In genomic region chr20:36210561-36210960, GRCh38 we compare ENCODE assay signal across 19 cellular contexts. TPM values are rescaled to one million over a fixed set of nuclear protein-coding genes. Genes with fewer than 3 reads are reported as not detected.
A peak's percentile ranks its signal among the peaks of the same experiment; 100 is the strongest.
DNase-seq lines count a peak whose midpoint lies in the region; ATAC-seq, FAIRE-seq and TF ChIP-seq lines count a peak whose summit lies in the region.
"Had no signal": no experiment of that assay in that cellular context is flagged by ENCODE, and none has a peak within 500 bp of the region (broad histone marks: within the 10 kb centered on the region; RNA-seq: fewer than 3 reads in every experiment).

No MANE protein-coding gene starts in this region.

- H3K27ac ChIP-seq in HCT116 (ENCODE audit: low read depth, low read length) (no peak overlapping the region), hepatocyte (no peak overlapping the region)
- H3K27ac ChIP-seq: lower lobe of right lung, testis had no signal

- 0 out of 4 replicates have a peak, but pooled peaks cover 0 to 2% of the 10 kb centered on the region in 2 experiments for H3K36me3 ChIP-seq in HCT116 (ENCODE audit: control insufficient read depth in 1 of 2, insufficient read depth in 2 of 2, low read length in 2 of 2)
- no peaks in the 10 kb centered on the region for H3K36me3 ChIP-seq in kidney epithelial cell (ENCODE audit: control insufficient read depth, insufficient read depth, low read length)
- H3K36me3 ChIP-seq in hepatocyte (replicated peaks; ENCODE audit: insufficient read depth, low read depth) = no peaks in the 10 kb centered on the region

- POLR2A ChIA-PET in HCT116 (lab: Charles Lee) = no interaction called here

- H2AFZ ChIP-seq in HCT116 (ENCODE audit: low read depth, low read length, poor library complexity, severe bottlenecking) (no peak overlapping the region), hepatocyte (no peak overlapping the region)

- H3K9me2 ChIP-seq in HCT116 (ENCODE audit: insufficient read depth) = no peaks in the 10 kb centered on the region
- H3K9me2 ChIP-seq in hepatocyte (replicated peaks; ENCODE audit: insufficient read depth) = no peaks in the 10 kb centered on the region

- no peak for DNase-seq in AG09309 (ENCODE audit: low read depth)
- no peak for DNase-seq in HCT116 (ENCODE audit: low read depth, low spot score)
- DNase-seq in astrocyte of the hippocampus (ENCODE audit: low read depth, low spot score) = peak; percentile 14
- peak; percentile 25 for DNase-seq in kidney epithelial cell (ENCODE audit: low read depth)
- DNase-seq in GM19239 (ENCODE audit: insufficient read length, low spot score) = no peak
- DNase-seq in NCI-H226 = no peak
- no peak for DNase-seq in globus pallidus (ENCODE audit: low spot score)
- no peak for DNase-seq in hepatocyte (ENCODE audit: low spot score)
- DNase-seq: activated CD8-positive, alpha-beta T cell treated with anti-CD3 and anti-CD28 coated beads, Interleukin-2, amount 10 ng/mL, durations not matched to agents 7 days and 5 days; cerebellar nuclear complex; COR-L47; GF-D8; GOT3; lower lobe of right lung; NCI-H1105; NCI-H774; SW 1271; testis had no signal

- CTCF ChIA-PET in HCT116 (lab: Charles Lee) = interaction anchor here (1.5 to 2.0 kb wide), 2 partner anchors 189 to 229 kb away, joined by 4 to 6 read pairs; no protein-coding TSS in a partner anchor

- H3K4me1 ChIP-seq in HCT116 (ENCODE audit: control insufficient read depth in 1 of 2, insufficient read depth in 2 of 2, low read length in 2 of 2) = no peaks in the 10 kb centered on the region
- no peaks in the 10 kb centered on the region for H3K4me1 ChIP-seq in hepatocyte (ENCODE audit: insufficient read depth)
- H3K4me1 ChIP-seq: lower lobe of right lung, testis had no signal

- intact Hi-C loops in HCT116 (cut with micrococcal nuclease) = loop anchor here (10.0 kb wide), 1 partner anchor 704 kb away; no protein-coding TSS in a partner anchor

- no TSS peak for BruUV-seq in HCT116 (replicated peaks; lab: Mats Ljungman, UMichigan)

- H3K4me2 ChIP-seq in HCT116 (ENCODE audit: low read length) (no peak overlapping the region), hepatocyte (no peak overlapping the region)

- no peak for ATAC-seq in HCT116
- ATAC-seq: activated CD8-positive, alpha-beta T cell treated with anti-CD3 and anti-CD28 coated beads, Interleukin-2, amount 10 ng/mL, durations not matched to agents 7 days and 5 days; K562; lower lobe of right lung had no signal

- H3K4me3 ChIP-seq in AG09309 (ENCODE audit: control insufficient read depth, low read depth, low read length) = no peak overlapping the region
- H3K4me3 ChIP-seq in HCT116 (replicated peaks in 1 of 2; ENCODE audit: low read depth in 1 of 2, low read length in 2 of 2) = no peak overlapping the region
- H3K4me3 ChIP-seq in kidney epithelial cell (ENCODE audit: low read depth, low read length) = no peak overlapping the region
- H3K4me3 ChIP-seq in hepatocyte = no peak overlapping the region
- H3K4me3 ChIP-seq: K562, lower lobe of right lung, testis had no signal

- H3K27me3 ChIP-seq in HCT116 (ENCODE audit: insufficient read depth, low read length) (no peaks in the 10 kb centered on the region), kidney epithelial cell (ENCODE audit: control insufficient read depth, insufficient read depth, low read length) (no peaks in the 10 kb centered on the region), hepatocyte (no peaks in the 10 kb centered on the region)
- H3K27me3 ChIP-seq: testis had no signal

- RAD21 ChIA-PET in HCT116 (lab: Charles Lee; ENCODE audit: low non-redundant PET in 1 of 2, low total read pairs in 2 of 2, uncharacterized antibody in 2 of 2, unreplicated experiment in 2 of 2) = no interaction called here

- TF ChIP-seq RAD21 in HCT116 (IDR thresholded peaks at IDR 0.05; ENCODE audit: low read depth) = no peak

- H3K79me2 ChIP-seq in HCT116 (ENCODE audit: insufficient read depth, low read length) = no peaks in the 10 kb centered on the region
- H3K79me2 ChIP-seq in hepatocyte = no peaks in the 10 kb centered on the region

- H4K20me1 ChIP-seq in HCT116 (ENCODE audit: insufficient read depth) = no peaks in the 10 kb centered on the region
- no peaks in the 10 kb centered on the region for H4K20me1 ChIP-seq in hepatocyte (ENCODE audit: insufficient read depth, poor library complexity, severe bottlenecking)

- no peak overlapping the region for H3K9ac ChIP-seq in HCT116 (ENCODE audit: low read length)

- FAIRE-seq in GM19239 (lab: Jason Lieb, UNC) = no peak
- FAIRE-seq: K562 had no signal

- TF ChIP-seq POLR2A in HCT116 (IDR thresholded peaks at IDR 0.05; ENCODE audit: borderline replicate concordance, extremely low read depth, insufficient read depth, insufficient read length) = no peak

- H3K9me3 ChIP-seq in HCT116 (ENCODE audit: control insufficient read depth in 1 of 2, insufficient read depth in 1 of 2, low read depth in 1 of 2, low read length in 2 of 2) = no peaks in the 10 kb centered on the region
- H3K9me3 ChIP-seq in hepatocyte (ENCODE audit: low read depth) = no peaks in the 10 kb centered on the region
- H3K9me3 ChIP-seq: lower lobe of right lung, testis had no signal

- WGBS in hepatocyte (ENCODE audit: low lambda C conversion rate, missing lambda C conversion rate) = 89% methylated on average over 3 of the region's 3 CpGs

- TF ChIP-seq CTCF in AG09309 (IDR thresholded peaks at IDR 0.05; ENCODE audit: control insufficient read depth, insufficient read depth, low read depth, low read length, missing control alignments) (peak; percentile 23), HCT116 (IDR thresholded peaks at IDR 0.05 in 2 of 3, conservative IDR thresholded peaks at IDR 0.05 in 1 of 3; ENCODE audit: borderline replicate concordance in 1 of 3, insufficient read depth in 1 of 3, low read depth in 2 of 3, low read length in 2 of 3) (0 out of 6 replicates have a peak, but pooled peaks of 2 of the 3 experiments have one; percentile 9 to 13), kidney epithelial cell (IDR thresholded peaks at IDR 0.05; ENCODE audit: insufficient read depth, low read length, poor library complexity, severe bottlenecking) (peak; percentile 59), hepatocyte (IDR thresholded peaks at IDR 0.05; ENCODE audit: poor library complexity) (no peak)

TF ChIP-seq in HCT116, 20 proteins besides CTCF, POLR2A, EP300 and RAD21 (continues in another document):
- TF ChIP-seq EZH2phosphoT487 (IDR thresholded peaks at IDR 0.05; ENCODE audit: borderline replicate concordance) = no peak
- no peak for TF ChIP-seq ELF1 (IDR thresholded peaks at IDR 0.05; ENCODE audit: borderline replicate concordance, low read depth)
- TF ChIP-seq CBX3 (IDR thresholded peaks at IDR 0.05; ENCODE audit: low read depth) = no peak
- no peak for TF ChIP-seq POLR2AphosphoS5 (IDR thresholded peaks at IDR 0.05; ENCODE audit: low read depth, low read length)
- TF ChIP-seq MAX (IDR thresholded peaks at IDR 0.05) = no peak
- no peak for TF ChIP-seq ZNF274 (IDR thresholded peaks at IDR 0.05; ENCODE audit: low read depth, low read length)
- TF ChIP-seq YY1 (IDR thresholded peaks at IDR 0.05; ENCODE audit: extremely low read depth, insufficient replicate concordance, low read depth, low read length) = no peak
- no peak for TF ChIP-seq SP1 (IDR thresholded peaks at IDR 0.05; ENCODE audit: low read depth)
- TF ChIP-seq JUND (IDR thresholded peaks at IDR 0.05) = no peak
- TF ChIP-seq ATF3 (IDR thresholded peaks at IDR 0.05) = no peak
- no peak for TF ChIP-seq REST (IDR thresholded peaks at IDR 0.05; ENCODE audit: low read depth)
- TF ChIP-seq EZH2 (IDR thresholded peaks at IDR 0.05) = no peak
- no peak for TF ChIP-seq EGR1 (IDR thresholded peaks at IDR 0.05; ENCODE audit: low read depth)
- TF ChIP-seq SRF (IDR thresholded peaks at IDR 0.05; ENCODE audit: low read depth) = no peak
- TF ChIP-seq TCF7L2 (IDR thresholded peaks at IDR 0.05; ENCODE audit: borderline replicate concordance, extremely low read depth, insufficient read depth, insufficient read length) = no peak
- no peak for TF ChIP-seq CEBPB (IDR thresholded peaks at IDR 0.05; ENCODE audit: low read depth)

RNA-seq across cellular contexts. Expression of gene AAR2, which starts 25.7 kb away (rescaled TPM):
- total RNA-seq in HCT116 (2021; ENCODE audit: unreplicated experiment) = 23.3 TPM
- 16.6 and 19.9 TPM in 2 replicates for polyA plus RNA-seq in HCT116 (2012)
- total RNA-seq in kidney epithelial cell = 30.1 and 32.9 TPM in 2 replicates
- 26.7 and 29.4 TPM in 2 replicates for total RNA-seq in hepatocyte
- polyA plus RNA-seq in hepatocyte = 34.6 and 36.7 TPM in 2 replicates

RNA-seq across cellular contexts. Expression of gene EPB41L1, which starts 56.0 kb away (rescaled TPM):
- total RNA-seq in HCT116 (2021; ENCODE audit: unreplicated experiment) (42.1 TPM), kidney epithelial cell (25.0 and 28.0 TPM in 2 replicates), hepatocyte (32.6 and 36.4 TPM in 2 replicates)
- polyA plus RNA-seq in HCT116 (2012) = 25.2 and 27.3 TPM in 2 replicates
- polyA plus RNA-seq in hepatocyte = 21.4 and 25.2 TPM in 2 replicates
- total RNA-seq: activated CD8-positive, alpha-beta T cell treated with anti-CD3 and anti-CD28 coated beads, Interleukin-2, amount 10 ng/mL, durations not matched to agents 7 days and 5 days had no signal

Comparison
In these comparisons a context has a peak if more than half of its experiments do, and no peak if none do; other contexts are left out.
1. DNase-seq: peak in astrocyte of the hippocampus (single experiment) and kidney epithelial cell (single experiment); none in AG09309 (single experiment), HCT116 (single experiment), GM19239 (single experiment), NCI-H226 (single experiment), globus pallidus (single experiment) and hepatocyte (single experiment).